In the genomic region with DNA sequence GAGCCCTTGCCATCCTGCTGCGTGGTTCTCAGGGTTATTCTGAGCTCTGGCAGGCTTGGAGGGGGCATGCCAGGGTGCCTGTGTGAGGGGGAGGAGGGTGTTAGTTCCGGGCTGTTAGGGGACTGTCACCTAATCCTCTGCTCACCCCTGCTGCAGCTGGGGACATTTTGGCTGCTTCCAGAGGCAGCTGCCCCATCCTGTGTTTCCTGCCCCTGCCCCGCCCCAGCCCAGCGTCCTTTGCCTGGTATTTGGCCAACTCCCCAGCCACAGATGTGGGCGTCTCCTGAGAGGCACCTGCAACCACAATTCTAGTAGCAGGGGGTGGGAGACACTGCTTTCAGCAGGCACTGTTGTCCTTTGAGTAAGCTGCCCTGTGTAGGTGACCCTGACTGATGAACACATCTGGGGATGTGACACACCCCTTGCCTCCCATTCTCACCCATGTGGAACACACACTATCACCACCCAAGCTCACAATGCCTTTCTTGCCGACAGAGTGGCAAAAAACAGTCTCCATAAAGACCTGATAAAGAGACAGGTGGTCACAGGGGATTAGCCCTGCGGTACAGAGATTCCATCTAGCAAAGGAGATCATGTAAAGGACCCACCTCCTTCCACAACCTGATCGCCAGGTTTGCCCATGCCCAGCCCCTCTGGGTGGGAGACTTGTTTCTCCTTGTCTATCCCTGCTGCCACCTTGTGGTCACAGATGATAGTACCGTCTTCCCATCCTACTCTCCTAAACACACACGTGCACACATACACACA, we compare ENCODE assay signal across 7 cellular contexts. TPM values are rescaled to one million over a fixed set of nuclear protein-coding genes. Genes with fewer than 3 reads are reported as not detected.
DNase-seq lines count a peak whose midpoint lies in the region; ATAC-seq and TF ChIP-seq lines count a peak whose summit lies in the region.

A gene (minus strand): TSS at position 48 of the 768 bp plus-strand sequence. CDS start 35 bp downstream, at position 13.

- peaks cover 0 to 23% of the 10 kb centered on the region in 2 donors for H3K4me1 ChIP-seq in gastrocnemius medialis

- H3K9me3 ChIP-seq in gastrocnemius medialis, result no peaks in the 10 kb centered on the region

- peaks cover 0 to 18% (median 4%) of the 10 kb centered on the region in 3 donors for H3K27me3 ChIP-seq in gastrocnemius medialis

- no peak for TF ChIP-seq POLR2A in gastrocnemius medialis (IDR thresholded peaks at IDR 0.05)

- TF ChIP-seq CTCF in GM12873 (IDR thresholded peaks at IDR 0.05; ENCODE audit: insufficient read depth, low read depth, low read length, missing control alignments) (peak; percentile 88), gastrocnemius medialis (IDR thresholded peaks at IDR 0.05 in 4 of 5, conservative IDR thresholded peaks at IDR 0.05 in 1 of 5) (peak; percentile 58 to 82 (median 74))

- H3K27ac ChIP-seq in gastrocnemius medialis, result peak within 1 kb of the TSS; percentile 37 to 59 (median 50)

- DNase-seq in NCI-H1105 (lab: John Stamatoyannopoulos, UW) (peak; percentile 89), T-helper 2 cell (peak in 4 of 5 experiments; percentile 64 to 80 (median 68)), amniotic stem cell (lab: John Stamatoyannopoulos, UW) (peak; percentile 46), left ventricle myocardium superior (peak; percentile 52), gastrocnemius medialis (peak; percentile 53 to 73)

- ATAC-seq in left ventricle myocardium superior (peak; percentile 28), gastrocnemius medialis (peak; percentile 61 to 79), HG03342 (IDR thresholded peaks at IDR 0.05; ENCODE audit: unreplicated experiment) (no peak)

- in situ Hi-C loops in gastrocnemius medialis (cut with MboI; ENCODE audit: low sequenced_read_pairs in 4 of 4), result no loop called here

- intact Hi-C loops in left ventricle myocardium superior (cut with micrococcal nuclease) (loop anchor here (10.0 kb wide), 1 partner anchor 162 kb away; no protein-coding TSS in a partner anchor), gastrocnemius medialis (cut with DNase I; ENCODE audit: low total_unique reads) (no loop called here)

- H3K4me3 ChIP-seq in gastrocnemius medialis, result no peak within 1 kb of the TSS

- no peaks in the 10 kb centered on the region for H3K36me3 ChIP-seq in gastrocnemius medialis

RNA-seq across cellular contexts. Expression of the gene that starts here (rescaled TPM):
- total RNA-seq in left ventricle myocardium superior, result 0.50 TPM
- total RNA-seq in gastrocnemius medialis, result 1 to 10 TPM in 1 of 4 donors, under 1 TPM in 2, not detected in 1; 0.33 to 1.9 (median 0.52) TPM

Comparison
In these comparisons a context has a peak if more than half of its experiments do, and no peak if none do; other contexts are left out.
1. Peak in DNase-seq and ATAC-seq in left ventricle myocardium superior; RNA of the gene not detected or under 1 TPM.